ENCODE assay signal across 8 cellular contexts in genomic region chr19:574658-575526, GRCh38. TPM values are rescaled to one million over a fixed set of nuclear protein-coding genes. Genes with fewer than 3 reads are reported as not detected.
DNase-seq lines count a peak whose midpoint lies in the region; ATAC-seq and TF ChIP-seq lines count a peak whose summit lies in the region.

No MANE protein-coding gene starts in this region.

- no peak overlapping the region for H4K12ac ChIP-seq in trophoblast cell (ENCODE audit: low read depth, low read length)

- H3K9me3 Mint-ChIP-seq in activated CD4-positive, alpha-beta T cell treated with anti-CD3 and anti-CD28 coated beads, Interleukin-2, amount 10 ng/mL, durations not matched to agents 24 days and 14 days: no peaks in the 10 kb centered on the region
- no peaks in the 10 kb centered on the region for H3K9me3 Mint-ChIP-seq in WTC11

- no peak overlapping the region for H3K9ac ChIP-seq in trophoblast cell (ENCODE audit: low read length)

- H3K27ac ChIP-seq in trophoblast cell (ENCODE audit: low read depth, low read length): no peak overlapping the region

- no peaks in the 10 kb centered on the region for H3K27me3 ChIP-seq in trophoblast cell (ENCODE audit: insufficient read depth, low read length)

- no peak overlapping the region for H3K14ac ChIP-seq in trophoblast cell (ENCODE audit: low read length)

- no peak overlapping the region for H2AK5ac ChIP-seq in trophoblast cell (ENCODE audit: low read length)

- no peak overlapping the region for H2BK120ac ChIP-seq in trophoblast cell (ENCODE audit: insufficient read depth, low read length, poor library complexity)

- H3K79me2 ChIP-seq in trophoblast cell (ENCODE audit: control insufficient read depth, insufficient read depth, low read length, poor library complexity): peaks cover 48% of the 10 kb centered on the region

- no peaks in the 10 kb centered on the region for H3K27me3 Mint-ChIP-seq in activated CD4-positive, alpha-beta T cell treated with anti-CD3 and anti-CD28 coated beads, Interleukin-2, amount 10 ng/mL, durations not matched to agents 24 days and 14 days
- H3K27me3 Mint-ChIP-seq in WTC11 (ENCODE audit: low read depth): peaks cover 10% of the 10 kb centered on the region

- H3K79me1 ChIP-seq in trophoblast cell (ENCODE audit: low read length): peaks cover 18% of the 10 kb centered on the region

- intact Hi-C loops in activated CD4-positive, alpha-beta T cell treated with anti-CD3 and anti-CD28 coated beads, Interleukin-2, amount 10 ng/mL, durations not matched to agents 24 days and 14 days (cut with micrococcal nuclease): no loop called here

- no peak overlapping the region for H3K4me3 ChIP-seq in trophoblast cell (ENCODE audit: low read depth, low read length)

- no peaks in the 10 kb centered on the region for H3K9me3 ChIP-seq in trophoblast cell (ENCODE audit: insufficient read depth, low read depth, low read length)

- no peak overlapping the region for H2BK12ac ChIP-seq in trophoblast cell (ENCODE audit: low read length)

- TF ChIP-seq CTCF in WTC11 (IDR thresholded peaks at IDR 0.05): no peak

- peaks cover 16 to 30% of the 10 kb centered on the region in 2 experiments for H3K4me1 ChIP-seq in trophoblast cell (ENCODE audit: control insufficient read depth in 1 of 2, insufficient read depth in 2 of 2, low read length in 2 of 2)

- H3K4me2 ChIP-seq in trophoblast cell (ENCODE audit: low read length): peak overlapping the region; percentile 5

- no peak overlapping the region for H2AFZ ChIP-seq in trophoblast cell (ENCODE audit: insufficient read depth, low read length, poor library complexity)

- peak overlapping the region; percentile 95 for H3K4ac ChIP-seq in trophoblast cell (ENCODE audit: low read depth, low read length)

- H3K4me3 Mint-ChIP-seq in activated CD4-positive, alpha-beta T cell treated with anti-CD3 and anti-CD28 coated beads, Interleukin-2, amount 10 ng/mL, durations not matched to agents 24 days and 14 days: peak overlapping the region; percentile 64
- peak overlapping the region; percentile 88 for H3K4me3 Mint-ChIP-seq in WTC11

- no peak overlapping the region for H2BK5ac ChIP-seq in trophoblast cell (ENCODE audit: low read depth, low read length, poor library complexity)

- POLR2A ChIA-PET in WTC11 (lab: Charles Lee): interaction anchor here (0.9 kb wide), 1 partner anchor 9 kb away, joined by 3 read pairs; no protein-coding TSS in a partner anchor

- no peak overlapping the region for H3K18ac ChIP-seq in trophoblast cell (ENCODE audit: low read length)

- DNase-seq in activated CD4-positive, alpha-beta T cell treated with anti-CD3 and anti-CD28 coated beads, Interleukin-2, amount 10 ng/mL, durations not matched to agents 24 days and 14 days: peak; percentile 60
- DNase-seq in activated CD4-positive, alpha-beta T cell treated with anti-CD3 and anti-CD28 coated beads, Interleukin-2, amount 50 U/mL, for 48 hours: no peak
- DNase-seq in WTC11 (ENCODE audit: low spot score) (no peak), glomerular visceral epithelial cell (ENCODE audit: extremely low spot score) (peak; percentile 61), trophoblast cell (peak in 1 of 2 donors; percentile 27), activated gamma-delta T cell (lab: John Stamatoyannopoulos, UW) (no peak), NCI-H1092 (lab: John Stamatoyannopoulos, UW) (no peak)
- no peak for DNase-seq in activated CD4-positive, CD25-positive, alpha-beta regulatory T cell treated with anti-CD3 and anti-CD28 coated beads, Interleukin-2, amount 50 U/mL, for 72 hours

- H4K8ac ChIP-seq in trophoblast cell (ENCODE audit: low read depth, low read length): no peak overlapping the region

- ATAC-seq in WTC11: no peak

- CTCF ChIA-PET in WTC11 (lab: Charles Lee): interaction anchor here (0.6 to 3.0 kb wide), 5 partner anchors 10 to 64 kb away, joined by 3 to 32 read pairs (median 3); no protein-coding TSS in a partner anchor

- H3K36me3 Mint-ChIP-seq in activated CD4-positive, alpha-beta T cell treated with anti-CD3 and anti-CD28 coated beads, Interleukin-2, amount 10 ng/mL, durations not matched to agents 24 days and 14 days (ENCODE audit: low read depth): peaks cover 8% of the 10 kb centered on the region
- H3K36me3 Mint-ChIP-seq in WTC11: peaks cover under 1% of the 10 kb centered on the region; the same call in 1 of the 2 replicates

- no CpG with 5 or more reads among the region's 32 CpGs for WGBS in trophoblast cell (ENCODE audit: extremely low coverage, insufficient coverage, insufficient read length)

- peak overlapping the region; percentile 45 for H3K27ac Mint-ChIP-seq in activated CD4-positive, alpha-beta T cell treated with anti-CD3 and anti-CD28 coated beads, Interleukin-2, amount 10 ng/mL, durations not matched to agents 24 days and 14 days
- peak overlapping the region; percentile 78 for H3K27ac Mint-ChIP-seq in WTC11

- peaks cover 27% of the 10 kb centered on the region for H3K4me1 Mint-ChIP-seq in activated CD4-positive, alpha-beta T cell treated with anti-CD3 and anti-CD28 coated beads, Interleukin-2, amount 10 ng/mL, durations not matched to agents 24 days and 14 days
- peaks cover 28% of the 10 kb centered on the region for H3K4me1 Mint-ChIP-seq in WTC11

- no peak overlapping the region for H3K23ac ChIP-seq in trophoblast cell (ENCODE audit: low read length)

- H4K91ac ChIP-seq in trophoblast cell (ENCODE audit: low read depth, low read length): no peak overlapping the region

- H3K36me3 ChIP-seq in trophoblast cell (ENCODE audit: control insufficient read depth in 1 of 2, insufficient read depth in 2 of 2, low read length in 2 of 2): peaks cover 26 to 34% of the 10 kb centered on the region in 2 experiments

TF ChIP-seq in WTC11, 78 proteins besides CTCF, POLR2A, EP300 and RAD21 (continues in another document):
- TF ChIP-seq AFF4 (CRISPR knock-in tag; IDR thresholded peaks at IDR 0.05; ENCODE audit: borderline replicate concordance) (no peak), NR2C2 (CRISPR knock-in tag; IDR thresholded peaks at IDR 0.05) (no peak), OVOL2 (CRISPR knock-in tag; IDR thresholded peaks at IDR 0.05; ENCODE audit: borderline replicate concordance) (no peak), ZBTB21 (CRISPR knock-in tag; IDR thresholded peaks at IDR 0.05; ENCODE audit: borderline replicate concordance) (no peak), GRHL2 (CRISPR knock-in tag; IDR thresholded peaks at IDR 0.05; ENCODE audit: insufficient replicate concordance, severe bottlenecking) (no peak), ZBTB43 (CRISPR knock-in tag; IDR thresholded peaks at IDR 0.05) (no peak), SOX15 (CRISPR knock-in tag; IDR thresholded peaks at IDR 0.05) (no peak)

RNA-seq across cellular contexts. Expression of gene BSG, which starts 2.5 kb away (rescaled TPM):
- 291 and 297 TPM in 2 replicates for total RNA-seq in activated CD4-positive, alpha-beta T cell treated with anti-CD3 and anti-CD28 coated beads, Interleukin-2, amount 10 ng/mL, durations not matched to agents 24 days and 14 days
- 758 to 847 TPM (median 841 TPM) in 3 replicates for total RNA-seq in WTC11 (2021)
- 506 and 509 TPM in 2 replicates for polyA plus RNA-seq in trophoblast cell (2013)

RNA-seq across cellular contexts. Expression of gene HCN2, which starts 14.8 kb away (rescaled TPM):
- total RNA-seq in activated CD4-positive, alpha-beta T cell treated with anti-CD3 and anti-CD28 coated beads, Interleukin-2, amount 10 ng/mL, durations not matched to agents 24 days and 14 days: 1.1 TPM in 2 replicates
- total RNA-seq in WTC11 (2021): 8.0 to 9.2 TPM (median 8.1 TPM) in 3 replicates
- polyA plus RNA-seq in trophoblast cell (2013): 0.73 and 0.79 TPM in 2 replicates

RNA-seq across cellular contexts. Expression of gene GZMM, which starts 31.0 kb away (rescaled TPM):
- 37.6 and 40.9 TPM in 2 replicates for total RNA-seq in activated CD4-positive, alpha-beta T cell treated with anti-CD3 and anti-CD28 coated beads, Interleukin-2, amount 10 ng/mL, durations not matched to agents 24 days and 14 days
- 0.21 to 0.68 TPM (median 0.60 TPM) in 3 replicates for total RNA-seq in WTC11 (2021)
- 0.08 and 0.12 TPM in 2 replicates for polyA plus RNA-seq in trophoblast cell (2013)

RNA-seq across cellular contexts. Expression of gene CDC34, which starts 43.3 kb away (rescaled TPM):
- total RNA-seq in activated CD4-positive, alpha-beta T cell treated with anti-CD3 and anti-CD28 coated beads, Interleukin-2, amount 10 ng/mL, durations not matched to agents 24 days and 14 days: 52.8 and 55.0 TPM in 2 replicates
- total RNA-seq in WTC11 (2021): 124 to 129 TPM (median 126 TPM) in 3 replicates
- polyA plus RNA-seq in trophoblast cell (2013): 85.4 and 86.0 TPM in 2 replicates

RNA-seq across cellular contexts. Expression of gene POLRMT, which starts 58.4 kb away (rescaled TPM):
- total RNA-seq in activated CD4-positive, alpha-beta T cell treated with anti-CD3 and anti-CD28 coated beads, Interleukin-2, amount 10 ng/mL, durations not matched to agents 24 days and 14 days: 103 and 104 TPM in 2 replicates
- total RNA-seq in WTC11 (2021): 113 to 139 TPM (median 116 TPM) in 3 replicates
- 35.6 and 40.7 TPM in 2 replicates for polyA plus RNA-seq in trophoblast cell (2013)

Comparison
In these comparisons a context has a peak if more than half of its experiments do, and no peak if none do; other contexts are left out.
1. DNase-seq: peak in activated CD4-positive, alpha-beta T cell treated with anti-CD3 and anti-CD28 coated beads, Interleukin-2, amount 10 ng/mL, durations not matched to agents 24 days and 14 days (single experiment) and glomerular visceral epithelial cell (single experiment); none in activated CD4-positive, alpha-beta T cell treated with anti-CD3 and anti-CD28 coated beads, Interleukin-2, amount 50 U/mL, for 48 hours (0 of 2), WTC11 (single experiment), activated gamma-delta T cell (single experiment), activated CD4-positive, CD25-positive, alpha-beta regulatory T cell treated with anti-CD3 and anti-CD28 coated beads, Interleukin-2, amount 50 U/mL, for 72 hours (single experiment) and NCI-H1092 (single experiment).
2. RNA of gene GZMM, which starts 31.0 kb away (total RNA-seq): 37.6 to 40.9 TPM in activated CD4-positive, alpha-beta T cell treated with anti-CD3 and anti-CD28 coated beads, Interleukin-2, amount 10 ng/mL, durations not matched to agents 24 days and 14 days; 0.21 to 0.68 TPM in WTC11; every median in the first group is over 10 times any median in the second.